ENCODE assay signal across 8 cellular contexts in genomic region chr2:100818606-100819364, GRCh38. TPM values are rescaled to one million over a fixed set of nuclear protein-coding genes. Genes with fewer than 3 reads are reported as not detected.
DNase-seq lines count a peak whose midpoint lies in the region; ATAC-seq and TF ChIP-seq lines count a peak whose summit lies in the region.

No MANE protein-coding gene starts in this region.

- no peaks in the 10 kb centered on the region for H3K36me3 ChIP-seq in CD8-positive, alpha-beta memory T cell (ENCODE audit: insufficient read depth, low read length)
- H3K36me3 ChIP-seq in ascending aorta (no peaks in the 10 kb centered on the region), right atrium auricular region (no peaks in the 10 kb centered on the region)

- H3K4me1 ChIP-seq in CD8-positive, alpha-beta memory T cell (ENCODE audit: insufficient read depth, low read length) = peaks cover 13% of the 10 kb centered on the region
- H3K4me1 ChIP-seq in ascending aorta (peaks cover 1 to 12% of the 10 kb centered on the region in 2 donors), right atrium auricular region (peaks cover 0 to 51% of the 10 kb centered on the region in 2 donors)

- H3K27ac ChIP-seq in CD8-positive, alpha-beta memory T cell (ENCODE audit: low read depth, low read length) = no peak overlapping the region
- H3K27ac ChIP-seq in ascending aorta = peak overlapping the region; percentile 95 to 96
- peak overlapping the region; percentile 88 to 96 for H3K27ac ChIP-seq in right atrium auricular region

- TF ChIP-seq CTCF in ascending aorta (IDR thresholded peaks at IDR 0.05) (peak in 1 of 3 experiments; percentile 17), right atrium auricular region (IDR thresholded peaks at IDR 0.05) (peak in 1 of 2 donors; percentile 32)

- H3K36me3 Mint-ChIP-seq in CD8-positive, alpha-beta memory T cell = no peaks in the 10 kb centered on the region

- intact Hi-C loops in ascending aorta (cut with DNase I) = loop anchor here (1.0 to 5.0 kb wide), 5 partner anchors 66 to 334 kb away; partner anchors contain the start of gene TBC1D8

- peaks cover 24 to 56% of the 10 kb centered on the region in 2 donors for H3K27me3 Mint-ChIP-seq in CD8-positive, alpha-beta memory T cell

- DNase-seq in CD8-positive, alpha-beta memory T cell = peak in 1 of 5 donors; percentile 17
- DNase-seq in M059J (ENCODE audit: low read depth) (peak; percentile 62), ascending aorta (ENCODE audit: low spot score in 2 of 2) (peak; percentile 30 to 88), right atrium auricular region (ENCODE audit: low spot score) (peak; percentile 73), pulmonary artery endothelial cell (ENCODE audit: low read depth, low spot score) (peak; percentile 52), OCI-M1 (lab: John Stamatoyannopoulos, UW) (no peak), SHP77 treated with DMSO at 0.1 percent for 48 hours (lab: John Stamatoyannopoulos, UW) (no peak)

- no peak for ATAC-seq in GM18868 (IDR thresholded peaks at IDR 0.05; ENCODE audit: unreplicated experiment)

- CTCF ChIA-PET in CD8-positive, alpha-beta memory T cell (lab: Charles Lee) = no interaction called here

- H3K4me1 Mint-ChIP-seq in CD8-positive, alpha-beta memory T cell = peaks cover 5 to 14% (median 13%) of the 10 kb centered on the region in 3 donors

- POLR2A ChIA-PET in CD8-positive, alpha-beta memory T cell (lab: Charles Lee) = no interaction called here

- peak overlapping the region; percentile 33 to 85 (median 54) for H3K4me3 Mint-ChIP-seq in CD8-positive, alpha-beta memory T cell

- peak overlapping the region; percentile 32 for H3K4me3 ChIP-seq in CD8-positive, alpha-beta memory T cell (ENCODE audit: low read length)
- H3K4me3 ChIP-seq in ascending aorta (peak overlapping the region; percentile 91 to 95), right atrium auricular region (peak overlapping the region; percentile 80)

- H3K27ac Mint-ChIP-seq in CD8-positive, alpha-beta memory T cell = no peak overlapping the region

- no peaks in the 10 kb centered on the region for H3K9me3 ChIP-seq in CD8-positive, alpha-beta memory T cell (ENCODE audit: low read length)
- no peaks in the 10 kb centered on the region for H3K9me3 ChIP-seq in ascending aorta
- no peaks in the 10 kb centered on the region for H3K9me3 ChIP-seq in right atrium auricular region

- H3K9me3 Mint-ChIP-seq in CD8-positive, alpha-beta memory T cell = no peaks in the 10 kb centered on the region

- peaks cover 7% of the 10 kb centered on the region for H3K27me3 ChIP-seq in CD8-positive, alpha-beta memory T cell (ENCODE audit: insufficient read depth, low read length, poor library complexity, severe bottlenecking)
- H3K27me3 ChIP-seq in ascending aorta (no peaks in the 10 kb centered on the region), right atrium auricular region (no peaks in the 10 kb centered on the region)

RNA-seq across cellular contexts. Expression of gene NPAS2, which starts 1.2 kb away (rescaled TPM):
- total RNA-seq in CD8-positive, alpha-beta memory T cell = 1 to 10 TPM in 1 of 2 experiments, under 1 TPM in 1; 0.75 to 1.8 TPM
- 1.1 TPM for polyA plus RNA-seq in CD8-positive, alpha-beta memory T cell
- total RNA-seq in M059J (2014; rRNA removed; shearing (Covaris generic)) = 3.6 and 5.3 TPM in 2 replicates
- total RNA-seq in ascending aorta = 72.6 TPM
- total RNA-seq in right atrium auricular region = 10 to 100 TPM; 39.2 to 49.4 TPM
- total RNA-seq in pulmonary artery endothelial cell = 9.8 and 21.6 TPM in 2 replicates

Comparison
In these comparisons a context has a peak if more than half of its experiments do, and no peak if none do; other contexts are left out.
1. DNase-seq: peak in M059J (single experiment), ascending aorta (2 of 2), right atrium auricular region (single experiment) and pulmonary artery endothelial cell (single experiment); none in OCI-M1 (single experiment) and SHP77 treated with DMSO at 0.1 percent for 48 hours (single experiment).
2. H3K4me3 ChIP-seq: peak in every context shown above with its lines; median percentile 93 in ascending aorta; 80 in right atrium auricular region; 32 in CD8-positive, alpha-beta memory T cell.